In genomic region chr1:89464008-89464407, GRCh38 we compare ENCODE assay signal across 15 cellular contexts.
DNase-seq lines count a peak whose midpoint lies in the region; ATAC-seq and TF ChIP-seq lines count a peak whose summit lies in the region.
"Had no signal": no experiment of that assay in that cellular context is flagged by ENCODE, and none has a peak within 500 bp of the region (broad histone marks: within the 10 kb centered on the region; RNA-seq: fewer than 3 reads in every experiment).

No MANE protein-coding gene starts in this region.

- DNase-seq in CD4-positive, alpha-beta memory T cell: peak in 3 of 5 donors; percentile 13 to 26 (median 16)
- peak; percentile 30 for DNase-seq in GM12865 (ENCODE audit: low read depth)
- peak; percentile 32 for DNase-seq in activated CD4-positive, alpha-beta memory T cell treated with anti-CD3 and anti-CD28 coated beads for 36 hours
- peak; percentile 20 to 23 (median 23) for DNase-seq in immature natural killer cell
- DNase-seq: amygdala, DMS 273 treated with DMSO at 0.1 percent for 48 hours, NCI-H1105, NCI-H69, thyroid gland had no signal

- POLR2A ChIA-PET in CD4-positive, alpha-beta memory T cell (lab: Charles Lee; ENCODE audit: partially characterized antibody): no interaction called here
- POLR2A ChIA-PET in activated CD4-positive, alpha-beta memory T cell treated with anti-CD3 and anti-CD28 coated beads for 36 hours (lab: Charles Lee): interaction anchor here (1.0 kb wide), 1 partner anchor 154 kb away, joined by 3 read pairs; no protein-coding TSS in a partner anchor

- no peaks in the 10 kb centered on the region for H3K36me3 ChIP-seq in CD4-positive, alpha-beta memory T cell (ENCODE audit: insufficient read depth, low read length)
- H3K36me3 ChIP-seq: thyroid gland had no signal

- no peak overlapping the region for H3K4me3 ChIP-seq in CD4-positive, alpha-beta memory T cell (ENCODE audit: low read length in 2 of 2)
- H3K4me3 ChIP-seq in GM12865 (ENCODE audit: low read depth, low read length): no peak overlapping the region
- H3K4me3 ChIP-seq: thyroid gland had no signal

- H3K4me1 Mint-ChIP-seq in CD4-positive, alpha-beta memory T cell: peaks cover 6 to 13% (median 12%) of the 10 kb centered on the region in 4 donors
- peaks cover 20% of the 10 kb centered on the region for H3K4me1 Mint-ChIP-seq in activated CD4-positive, alpha-beta memory T cell treated with anti-CD3 and anti-CD28 coated beads for 36 hours (ENCODE audit: low read depth)
- peaks cover 8 to 12% of the 10 kb centered on the region in 2 donors for H3K4me1 Mint-ChIP-seq in immature natural killer cell

- H3K27me3 Mint-ChIP-seq in CD4-positive, alpha-beta memory T cell: peaks cover 27 to 36% of the 10 kb centered on the region in 2 donors
- peaks cover 51% of the 10 kb centered on the region for H3K27me3 Mint-ChIP-seq in activated CD4-positive, alpha-beta memory T cell treated with anti-CD3 and anti-CD28 coated beads for 36 hours
- H3K27me3 Mint-ChIP-seq in immature natural killer cell (ENCODE audit: low read depth in 3 of 3): peaks cover 21 to 32% (median 25%) of the 10 kb centered on the region in 3 donors

- intact Hi-C loops in CD4-positive, alpha-beta memory T cell (cut with micrococcal nuclease): no loop called here
- intact Hi-C loops in activated CD4-positive, alpha-beta memory T cell treated with anti-CD3 and anti-CD28 coated beads for 36 hours (cut with micrococcal nuclease): loop anchor here (2.0 kb wide), 2 partner anchors 13 to 423 kb away; no protein-coding TSS in a partner anchor

- H3K9me3 Mint-ChIP-seq in CD4-positive, alpha-beta memory T cell: peaks cover 0 to 2% (median 0%) of the 10 kb centered on the region in 8 donors
- H3K9me3 Mint-ChIP-seq in activated CD4-positive, alpha-beta memory T cell treated with anti-CD3 and anti-CD28 coated beads for 36 hours: no peaks in the 10 kb centered on the region
- no peaks in the 10 kb centered on the region for H3K9me3 Mint-ChIP-seq in immature natural killer cell

- H3K4me3 Mint-ChIP-seq in CD4-positive, alpha-beta memory T cell: peak overlapping the region in 1 of 8 donors; percentile 4
- H3K4me3 Mint-ChIP-seq in activated CD4-positive, alpha-beta memory T cell treated with anti-CD3 and anti-CD28 coated beads for 36 hours: no peak overlapping the region
- H3K4me3 Mint-ChIP-seq in immature natural killer cell: no peak overlapping the region
- H3K4me3 Mint-ChIP-seq: B cell had no signal

- no peak for TF ChIP-seq CTCF in GM12865 (IDR thresholded peaks at IDR 0.05; ENCODE audit: insufficient read depth, low read depth, low read length, missing control alignments)

- H3K4me1 ChIP-seq in CD4-positive, alpha-beta memory T cell (ENCODE audit: insufficient read depth, low read length): peaks cover 12% of the 10 kb centered on the region
- H3K4me1 ChIP-seq: thyroid gland had no signal

- H3K9me3 ChIP-seq in CD4-positive, alpha-beta memory T cell (ENCODE audit: control insufficient read depth in 1 of 2, low read length in 2 of 2): no peaks in the 10 kb centered on the region
- H3K9me3 ChIP-seq: thyroid gland had no signal

- peaks cover 8% of the 10 kb centered on the region for H3K27me3 ChIP-seq in CD4-positive, alpha-beta memory T cell (ENCODE audit: insufficient read depth, low read length)
- H3K27me3 ChIP-seq: thyroid gland had no signal

- no peaks in the 10 kb centered on the region for H3K36me3 Mint-ChIP-seq in CD4-positive, alpha-beta memory T cell
- no peaks in the 10 kb centered on the region for H3K36me3 Mint-ChIP-seq in activated CD4-positive, alpha-beta memory T cell treated with anti-CD3 and anti-CD28 coated beads for 36 hours
- no peaks in the 10 kb centered on the region for H3K36me3 Mint-ChIP-seq in immature natural killer cell

- no peak overlapping the region for H3K27ac ChIP-seq in CD4-positive, alpha-beta memory T cell (ENCODE audit: low read depth, low read length)
- H3K27ac ChIP-seq: thyroid gland had no signal

- CTCF ChIA-PET in CD4-positive, alpha-beta memory T cell (lab: Charles Lee; ENCODE audit: partially characterized antibody): no interaction called here
- CTCF ChIA-PET in activated CD4-positive, alpha-beta memory T cell treated with anti-CD3 and anti-CD28 coated beads for 36 hours (lab: Charles Lee): interaction anchor here (0.6 to 1.2 kb wide), 4 partner anchors 188 to 481 kb away, joined by 3 to 4 read pairs (median 3); no protein-coding TSS in a partner anchor

- ATAC-seq in GM19023 (IDR thresholded peaks at IDR 0.05; ENCODE audit: unreplicated experiment): no peak
- no peak for ATAC-seq in HG03442 (IDR thresholded peaks at IDR 0.05; ENCODE audit: unreplicated experiment)
- ATAC-seq in GM21367 (IDR thresholded peaks at IDR 0.05; ENCODE audit: unreplicated experiment): no peak
- ATAC-seq: HCT116, HepG2 had no signal

- no peak overlapping the region for H3K27ac Mint-ChIP-seq in CD4-positive, alpha-beta memory T cell
- H3K27ac Mint-ChIP-seq in activated CD4-positive, alpha-beta memory T cell treated with anti-CD3 and anti-CD28 coated beads for 36 hours: no peak overlapping the region
- no peak overlapping the region for H3K27ac Mint-ChIP-seq in immature natural killer cell
- H3K27ac Mint-ChIP-seq: B cell had no signal
